Comparison of ENCODE assay signal across 1 cellular context in the genomic region with DNA sequence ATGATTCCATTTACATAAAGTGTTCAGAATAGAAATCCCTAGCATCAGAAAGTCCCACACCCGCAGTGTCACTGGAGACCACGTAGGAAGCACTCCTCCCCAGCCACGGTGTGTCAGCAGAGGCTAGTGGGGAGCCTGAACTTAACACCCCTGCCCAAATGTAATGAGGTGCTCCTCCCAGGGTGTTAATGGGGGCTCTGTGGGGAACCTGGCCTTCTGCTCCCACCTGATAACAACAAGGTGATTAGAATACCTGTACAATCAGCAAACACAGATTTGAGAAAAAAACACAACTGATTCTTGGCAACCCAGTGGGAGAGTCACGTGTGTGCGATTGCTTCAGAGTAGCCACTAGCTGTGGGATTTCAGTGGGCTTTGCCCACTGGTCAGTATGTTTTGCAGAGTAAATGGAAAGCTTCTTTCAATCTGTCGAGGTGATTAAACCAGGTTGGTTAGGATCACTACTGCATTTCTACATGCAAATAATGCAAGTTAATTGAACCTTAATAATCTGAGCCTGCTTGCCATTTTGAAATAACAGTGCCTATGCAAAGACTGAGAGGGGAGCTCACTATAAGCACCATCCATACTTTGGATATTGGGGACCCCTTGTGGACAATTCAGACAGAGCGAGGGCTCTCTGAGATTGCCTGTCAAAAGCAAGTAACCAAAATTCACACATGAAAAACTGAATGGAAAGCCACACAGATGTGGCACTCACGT.
TF ChIP-seq lines count a peak whose summit lies in the region.

No MANE protein-coding gene starts in this region.

TF ChIP-seq in HepG2, 621 proteins besides CTCF, POLR2A, EP300 and RAD21 (continued from another document and continues in another):
- TF ChIP-seq RFXANK (CRISPR knock-in tag; IDR thresholded peaks at IDR 0.05) (peak; percentile 63; the same call in 1 of the 2 replicates), FOXJ3 (CRISPR knock-in tag; IDR thresholded peaks at IDR 0.05; ENCODE audit: borderline replicate concordance) (no peak; the same call in 1 of the 2 replicates), RXRB (CRISPR knock-in tag; IDR thresholded peaks at IDR 0.05; ENCODE audit: borderline replicate concordance) (peak; percentile 54; the same call in 1 of the 2 replicates), ZNF614 (CRISPR knock-in tag; IDR thresholded peaks at IDR 0.05; ENCODE audit: borderline replicate concordance) (0 out of 2 replicates have a peak, but pooled peaks have one; percentile 70), ERF (CRISPR knock-in tag; IDR thresholded peaks at IDR 0.05) (peak; percentile 71; the same call in 1 of the 2 replicates), JUN (CRISPR knock-in tag; IDR thresholded peaks at IDR 0.05) (no peak), SOX6 (IDR thresholded peaks at IDR 0.05) (no peak), SOX6 (CRISPR knock-in tag; IDR thresholded peaks at IDR 0.05) (peak; percentile 64; the same call in 1 of the 2 replicates), BCLAF1 (IDR thresholded peaks at IDR 0.05) (no peak), ZNF20 (CRISPR knock-in tag; IDR thresholded peaks at IDR 0.05) (no peak), NFKBIZ (CRISPR knock-in tag; IDR thresholded peaks at IDR 0.05) (0 out of 2 replicates have a peak, but pooled peaks have one; percentile 49), AKAP8 (CRISPR knock-in tag; IDR thresholded peaks at IDR 0.05) (no peak), ZNF180 (CRISPR knock-in tag; IDR thresholded peaks at IDR 0.05; ENCODE audit: borderline replicate concordance, low read depth) (no peak), U2AF1 (optimal IDR thresholded peaks at IDR 0.05; ENCODE audit: low read depth, low read length) (no peak), FOXA3 (CRISPR knock-in tag; IDR thresholded peaks at IDR 0.05) (peak; percentile 51), LCORL (IDR thresholded peaks at IDR 0.05) (no peak), LCORL (CRISPR knock-in tag; IDR thresholded peaks at IDR 0.05) (0 out of 2 replicates have a peak, but pooled peaks have one; percentile 1), GFI1 (CRISPR knock-in tag; IDR thresholded peaks at IDR 0.05; ENCODE audit: borderline replicate concordance) (0 out of 2 replicates have a peak, but pooled peaks have one; percentile 43), RBM39 (IDR thresholded peaks at IDR 0.05; ENCODE audit: low read depth, low read length, poor library complexity, severe bottlenecking) (no peak), JDP2 (CRISPR knock-in tag; IDR thresholded peaks at IDR 0.05; ENCODE audit: borderline replicate concordance) (no peak), PRDM15 (CRISPR knock-in tag; IDR thresholded peaks at IDR 0.05) (no peak), FOSL2 (CRISPR knock-in tag; IDR thresholded peaks at IDR 0.05) (0 out of 2 replicates have a peak, but pooled peaks have one; percentile 13), GABPA (IDR thresholded peaks at IDR 0.05; ENCODE audit: low read depth, low read length) (no peak), GABPA (CRISPR knock-in tag; IDR thresholded peaks at IDR 0.05; ENCODE audit: low read depth) (peak; percentile 42)
- TF ChIP-seq, protein P1, sequence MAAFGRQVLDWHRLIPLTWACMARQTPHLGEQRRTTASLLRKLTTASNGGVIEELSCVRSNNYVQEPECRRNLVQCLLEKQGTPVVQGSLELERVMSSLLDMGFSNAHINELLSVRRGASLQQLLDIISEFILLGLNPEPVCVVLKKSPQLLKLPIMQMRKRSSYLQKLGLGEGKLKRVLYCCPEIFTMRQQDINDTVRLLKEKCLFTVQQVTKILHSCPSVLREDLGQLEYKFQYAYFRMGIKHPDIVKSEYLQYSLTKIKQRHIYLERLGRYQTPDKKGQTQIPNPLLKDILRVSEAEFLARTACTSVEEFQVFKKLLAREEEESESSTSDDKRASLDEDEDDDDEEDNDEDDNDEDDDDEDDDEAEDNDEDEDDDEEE (CRISPR knock-in tag; IDR thresholded peaks at IDR 0.05), result no peak
- TF ChIP-seq, protein P2, sequence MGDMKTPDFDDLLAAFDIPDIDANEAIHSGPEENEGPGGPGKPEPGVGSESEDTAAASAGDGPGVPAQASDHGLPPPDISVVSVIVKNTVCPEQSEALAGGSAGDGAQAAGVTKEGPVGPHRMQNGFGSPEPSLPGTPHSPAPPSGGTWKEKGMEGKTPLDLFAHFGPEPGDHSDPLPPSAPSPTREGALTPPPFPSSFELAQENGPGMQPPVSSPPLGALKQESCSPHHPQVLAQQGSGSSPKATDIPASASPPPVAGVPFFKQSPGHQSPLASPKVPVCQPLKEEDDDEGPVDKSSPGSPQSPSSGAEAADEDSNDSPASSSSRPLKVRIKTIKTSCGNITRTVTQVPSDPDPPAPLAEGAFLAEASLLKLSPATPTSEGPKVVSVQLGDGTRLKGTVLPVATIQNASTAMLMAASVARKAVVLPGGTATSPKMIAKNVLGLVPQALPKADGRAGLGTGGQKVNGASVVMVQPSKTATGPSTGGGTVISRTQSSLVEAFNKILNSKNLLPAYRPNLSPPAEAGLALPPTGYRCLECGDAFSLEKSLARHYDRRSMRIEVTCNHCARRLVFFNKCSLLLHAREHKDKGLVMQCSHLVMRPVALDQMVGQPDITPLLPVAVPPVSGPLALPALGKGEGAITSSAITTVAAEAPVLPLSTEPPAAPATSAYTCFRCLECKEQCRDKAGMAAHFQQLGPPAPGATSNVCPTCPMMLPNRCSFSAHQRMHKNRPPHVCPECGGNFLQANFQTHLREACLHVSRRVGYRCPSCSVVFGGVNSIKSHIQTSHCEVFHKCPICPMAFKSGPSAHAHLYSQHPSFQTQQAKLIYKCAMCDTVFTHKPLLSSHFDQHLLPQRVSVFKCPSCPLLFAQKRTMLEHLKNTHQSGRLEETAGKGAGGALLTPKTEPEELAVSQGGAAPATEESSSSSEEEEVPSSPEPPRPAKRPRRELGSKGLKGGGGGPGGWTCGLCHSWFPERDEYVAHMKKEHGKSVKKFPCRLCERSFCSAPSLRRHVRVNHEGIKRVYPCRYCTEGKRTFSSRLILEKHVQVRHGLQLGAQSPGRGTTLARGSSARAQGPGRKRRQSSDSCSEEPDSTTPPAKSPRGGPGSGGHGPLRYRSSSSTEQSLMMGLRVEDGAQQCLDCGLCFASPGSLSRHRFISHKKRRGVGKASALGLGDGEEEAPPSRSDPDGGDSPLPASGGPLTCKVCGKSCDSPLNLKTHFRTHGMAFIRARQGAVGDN (CRISPR knock-in tag; IDR thresholded peaks at IDR 0.05), result peak; percentile 31; the same call in 1 of the 2 replicates
- TF ChIP-seq, protein P3, sequence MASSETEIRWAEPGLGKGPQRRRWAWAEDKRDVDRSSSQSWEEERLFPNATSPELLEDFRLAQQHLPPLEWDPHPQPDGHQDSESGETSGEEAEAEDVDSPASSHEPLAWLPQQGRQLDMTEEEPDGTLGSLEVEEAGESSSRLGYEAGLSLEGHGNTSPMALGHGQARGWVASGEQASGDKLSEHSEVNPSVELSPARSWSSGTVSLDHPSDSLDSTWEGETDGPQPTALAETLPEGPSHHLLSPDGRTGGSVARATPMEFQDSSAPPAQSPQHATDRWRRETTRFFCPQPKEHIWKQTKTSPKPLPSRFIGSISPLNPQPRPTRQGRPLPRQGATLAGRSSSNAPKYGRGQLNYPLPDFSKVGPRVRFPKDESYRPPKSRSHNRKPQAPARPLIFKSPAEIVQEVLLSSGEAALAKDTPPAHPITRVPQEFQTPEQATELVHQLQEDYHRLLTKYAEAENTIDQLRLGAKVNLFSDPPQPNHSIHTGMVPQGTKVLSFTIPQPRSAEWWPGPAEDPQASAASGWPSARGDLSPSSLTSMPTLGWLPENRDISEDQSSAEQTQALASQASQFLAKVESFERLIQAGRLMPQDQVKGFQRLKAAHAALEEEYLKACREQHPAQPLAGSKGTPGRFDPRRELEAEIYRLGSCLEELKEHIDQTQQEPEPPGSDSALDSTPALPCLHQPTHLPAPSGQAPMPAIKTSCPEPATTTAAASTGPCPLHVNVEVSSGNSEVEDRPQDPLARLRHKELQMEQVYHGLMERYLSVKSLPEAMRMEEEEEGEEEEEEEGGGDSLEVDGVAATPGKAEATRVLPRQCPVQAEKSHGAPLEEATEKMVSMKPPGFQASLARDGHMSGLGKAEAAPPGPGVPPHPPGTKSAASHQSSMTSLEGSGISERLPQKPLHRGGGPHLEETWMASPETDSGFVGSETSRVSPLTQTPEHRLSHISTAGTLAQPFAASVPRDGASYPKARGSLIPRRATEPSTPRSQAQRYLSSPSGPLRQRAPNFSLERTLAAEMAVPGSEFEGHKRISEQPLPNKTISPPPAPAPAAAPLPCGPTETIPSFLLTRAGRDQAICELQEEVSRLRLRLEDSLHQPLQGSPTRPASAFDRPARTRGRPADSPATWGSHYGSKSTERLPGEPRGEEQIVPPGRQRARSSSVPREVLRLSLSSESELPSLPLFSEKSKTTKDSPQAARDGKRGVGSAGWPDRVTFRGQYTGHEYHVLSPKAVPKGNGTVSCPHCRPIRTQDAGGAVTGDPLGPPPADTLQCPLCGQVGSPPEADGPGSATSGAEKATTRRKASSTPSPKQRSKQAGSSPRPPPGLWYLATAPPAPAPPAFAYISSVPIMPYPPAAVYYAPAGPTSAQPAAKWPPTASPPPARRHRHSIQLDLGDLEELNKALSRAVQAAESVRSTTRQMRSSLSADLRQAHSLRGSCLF (CRISPR knock-in tag; IDR thresholded peaks at IDR 0.05; ENCODE audit: borderline replicate concordance), result no peak
- TF ChIP-seq, protein P4, sequence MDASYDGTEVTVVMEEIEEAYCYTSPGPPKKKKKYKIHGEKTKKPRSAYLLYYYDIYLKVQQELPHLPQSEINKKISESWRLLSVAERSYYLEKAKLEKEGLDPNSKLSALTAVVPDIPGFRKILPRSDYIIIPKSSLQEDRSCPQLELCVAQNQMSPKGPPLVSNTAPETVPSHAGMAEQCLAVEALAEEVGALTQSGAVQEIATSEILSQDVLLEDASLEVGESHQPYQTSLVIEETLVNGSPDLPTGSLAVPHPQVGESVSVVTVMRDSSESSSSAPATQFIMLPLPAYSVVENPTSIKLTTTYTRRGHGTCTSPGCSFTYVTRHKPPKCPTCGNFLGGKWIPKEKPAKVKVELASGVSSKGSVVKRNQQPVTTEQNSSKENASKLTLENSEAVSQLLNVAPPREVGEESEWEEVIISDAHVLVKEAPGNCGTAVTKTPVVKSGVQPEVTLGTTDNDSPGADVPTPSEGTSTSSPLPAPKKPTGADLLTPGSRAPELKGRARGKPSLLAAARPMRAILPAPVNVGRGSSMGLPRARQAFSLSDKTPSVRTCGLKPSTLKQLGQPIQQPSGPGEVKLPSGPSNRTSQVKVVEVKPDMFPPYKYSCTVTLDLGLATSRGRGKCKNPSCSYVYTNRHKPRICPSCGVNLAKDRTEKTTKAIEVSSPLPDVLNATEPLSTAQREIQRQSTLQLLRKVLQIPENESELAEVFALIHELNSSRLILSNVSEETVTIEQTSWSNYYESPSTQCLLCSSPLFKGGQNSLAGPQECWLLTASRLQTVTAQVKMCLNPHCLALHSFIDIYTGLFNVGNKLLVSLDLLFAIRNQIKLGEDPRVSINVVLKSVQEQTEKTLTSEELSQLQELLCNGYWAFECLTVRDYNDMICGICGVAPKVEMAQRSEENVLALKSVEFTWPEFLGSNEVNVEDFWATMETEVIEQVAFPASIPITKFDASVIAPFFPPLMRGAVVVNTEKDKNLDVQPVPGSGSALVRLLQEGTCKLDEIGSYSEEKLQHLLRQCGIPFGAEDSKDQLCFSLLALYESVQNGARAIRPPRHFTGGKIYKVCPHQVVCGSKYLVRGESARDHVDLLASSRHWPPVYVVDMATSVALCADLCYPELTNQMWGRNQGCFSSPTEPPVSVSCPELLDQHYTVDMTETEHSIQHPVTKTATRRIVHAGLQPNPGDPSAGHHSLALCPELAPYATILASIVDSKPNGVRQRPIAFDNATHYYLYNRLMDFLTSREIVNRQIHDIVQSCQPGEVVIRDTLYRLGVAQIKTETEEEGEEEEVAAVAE (CRISPR knock-in tag; IDR thresholded peaks at IDR 0.05; ENCODE audit: borderline replicate concordance), result 0 out of 2 replicates have a peak, but pooled peaks have one; percentile 68
